30 cellular contexts compared by ENCODE assay signal in genomic region chr20:63369024-63369530, GRCh38. TPM values are rescaled to one million over a fixed set of nuclear protein-coding genes. Genes with fewer than 3 reads are reported as not detected.
"Had no signal": no experiment of that assay in that cellular context is flagged by ENCODE, and none has a peak within 500 bp of the region (broad histone marks: within the 10 kb centered on the region; RNA-seq: fewer than 3 reads in every experiment).

No MANE protein-coding gene starts in this region.

- H3K4me2 ChIP-seq: smooth muscle cell had no signal

- H3K4me1 ChIP-seq: esophagus squamous epithelium, psoas muscle, stomach, tibial artery, upper lobe of left lung, uterus had no signal

- DNase-seq: effector memory CD8-positive, alpha-beta T cell; erythroblast; esophagus squamous epithelium; head of caudate nucleus; kidney; mucosa of descending colon; naive B cell; occipital lobe; ovary; psoas muscle; stimulated activated CD4-positive, alpha-beta T cell treated with anti-CD3 and anti-CD28 coated beads, Interleukin-12 subunit alpha, Interleukin-12 subunit beta, amount 100 ng/mL, for 4 hours; stimulated activated CD4-positive, alpha-beta T cell treated with anti-CD3 and anti-CD28 coated beads, Interleukin-1b, Interleukin-23, amount 100 ng/mL, for 48 hours; stimulated activated CD4-positive, alpha-beta T cell treated with anti-CD3 and anti-CD28 coated beads, Interleukin-4, amount 100 ng/mL, for 1 hour; stimulated activated CD8-positive, alpha-beta memory T cell treated with anti-CD3 and anti-CD28 coated beads, Interleukin-4, amount 100 ng/mL, for 48 hours; stimulated activated naive CD4-positive, alpha-beta T cell treated with Interleukin-2 at 50 U/mL for 16 hours; stomach; tibial artery; uterus had no signal

- H3K4me3 ChIP-seq: coronary artery, esophagus squamous epithelium, lung, mucosa of descending colon, ovary, psoas muscle, smooth muscle cell, stomach, tibial artery, upper lobe of left lung, uterus had no signal

- H3K4me3 Mint-ChIP-seq: effector memory CD8-positive, alpha-beta T cell; memory B cell had no signal

- H3K9me3 ChIP-seq: esophagus squamous epithelium, mucosa of descending colon, ovary, psoas muscle, stomach, tibial artery, upper lobe of left lung, uterus had no signal

- H3K27ac Mint-ChIP-seq: effector memory CD8-positive, alpha-beta T cell; memory B cell had no signal

- ATAC-seq: effector memory CD8-positive, alpha-beta T cell; left lobe of liver; mucosa of descending colon; sciatic nerve had no signal

- H3K27ac ChIP-seq: coronary artery, esophagus squamous epithelium, ovary, psoas muscle, stomach, tibial artery, upper lobe of left lung, uterus had no signal

- H3K4me1 Mint-ChIP-seq: memory B cell, naive B cell had no signal

- H3K36me3 ChIP-seq: esophagus squamous epithelium, ovary, stomach, tibial artery, upper lobe of left lung, uterus had no signal

- H3K9me3 Mint-ChIP-seq: effector memory CD8-positive, alpha-beta T cell; memory B cell; naive B cell; nephron had no signal

- H3K27me3 ChIP-seq: ovary, uterus had no signal

- FAIRE-seq: endometrium, frontal cortex, kidney had no signal

- H3K36me3 Mint-ChIP-seq: memory B cell, naive B cell had no signal

RNA-seq across cellular contexts. Expression of gene CHRNA4, which starts 7.9 kb away (rescaled TPM):
- total RNA-seq: esophagus squamous epithelium, mucosa of descending colon, renal cortical epithelial cell, smooth muscle cell, subcutaneous adipose tissue had no signal
